26 cellular contexts compared by ENCODE assay signal in the genomic region with DNA sequence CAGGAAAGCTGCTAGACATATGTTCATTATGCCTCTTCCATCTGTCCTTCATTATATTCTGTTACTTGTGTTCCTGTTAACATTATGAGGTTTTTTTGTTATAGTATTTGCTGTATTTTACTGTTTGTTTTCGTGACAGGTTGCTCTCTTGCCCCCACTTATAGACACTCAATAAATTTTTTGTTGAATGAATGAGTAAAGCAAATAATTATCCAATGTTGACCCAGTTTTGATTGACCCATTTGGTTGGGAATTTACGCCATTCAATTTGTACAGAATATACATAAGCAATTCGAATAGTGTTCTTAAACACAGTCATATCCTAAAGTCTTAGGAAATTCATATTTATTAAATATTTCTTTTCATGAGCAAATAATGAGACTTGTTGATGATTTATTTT. TPM values are rescaled to one million over a fixed set of nuclear protein-coding genes. Genes with fewer than 3 reads are reported as not detected.
A peak's percentile ranks its signal among the peaks of the same experiment; 100 is the strongest.
DNase-seq lines count a peak whose midpoint lies in the region; ATAC-seq and TF ChIP-seq lines count a peak whose summit lies in the region.
"Had no signal": no experiment of that assay in that cellular context is flagged by ENCODE, and none has a peak within 500 bp of the region (broad histone marks: within the 10 kb centered on the region; RNA-seq: fewer than 3 reads in every experiment).

No MANE protein-coding gene starts in this region.

- H3K27ac Mint-ChIP-seq in activated T-helper 17 cell treated with anti-CD3 and anti-CD28 coated beads, Interleukin-2, amount 50 U/mL, for 72 hours, result no peak overlapping the region

- no peak overlapping the region for H2BK5ac ChIP-seq in trophoblast cell (ENCODE audit: low read depth, low read length, poor library complexity)

- H4K20me1 ChIP-seq in Karpas-422 (ENCODE audit: insufficient read depth, low read depth, low read length), result no peaks in the 10 kb centered on the region

- H3K4me1 ChIP-seq in trophoblast cell (ENCODE audit: control insufficient read depth in 1 of 2, insufficient read depth in 2 of 2, low read length in 2 of 2), result peaks cover 14 to 18% of the 10 kb centered on the region in 2 experiments
- no peaks in the 10 kb centered on the region for H3K4me1 ChIP-seq in testis
- H3K4me1 ChIP-seq in Karpas-422 (ENCODE audit: low read length), result no peaks in the 10 kb centered on the region

- H3K27me3 Mint-ChIP-seq in activated T-helper 17 cell treated with anti-CD3 and anti-CD28 coated beads, Interleukin-2, amount 50 U/mL, for 72 hours, result no peaks in the 10 kb centered on the region
- H3K27me3 Mint-ChIP-seq: activated CD4-positive, alpha-beta T cell treated with anti-CD3 and anti-CD28 coated beads for 36 hours; activated naive CD8-positive, alpha-beta T cell had no signal

- H3K4me1 Mint-ChIP-seq in activated T-helper 17 cell treated with anti-CD3 and anti-CD28 coated beads, Interleukin-2, amount 50 U/mL, for 72 hours, result peaks cover 57% of the 10 kb centered on the region

- H3K18ac ChIP-seq in trophoblast cell (ENCODE audit: low read length), result no peak overlapping the region

- H3K36me3 ChIP-seq in trophoblast cell (ENCODE audit: control insufficient read depth in 1 of 2, insufficient read depth in 2 of 2, low read length in 2 of 2) (no peaks in the 10 kb centered on the region), testis (ENCODE audit: low read depth, missing control alignments) (no peaks in the 10 kb centered on the region), Karpas-422 (ENCODE audit: insufficient read depth, low read length) (no peaks in the 10 kb centered on the region)
- H3K36me3 ChIP-seq: esophagus squamous epithelium had no signal

- H3K27me3 ChIP-seq in trophoblast cell (ENCODE audit: insufficient read depth, low read length), result no peaks in the 10 kb centered on the region
- no peaks in the 10 kb centered on the region for H3K27me3 ChIP-seq in testis
- H3K27me3 ChIP-seq in Karpas-422 (ENCODE audit: low read length), result no peaks in the 10 kb centered on the region
- H3K27me3 ChIP-seq: esophagus squamous epithelium, MG63 had no signal

- peak overlapping the region; percentile 72 for H3K4ac ChIP-seq in trophoblast cell (ENCODE audit: low read depth, low read length)

- H2BK120ac ChIP-seq in trophoblast cell (ENCODE audit: insufficient read depth, low read length, poor library complexity), result no peak overlapping the region

- H3K4me3 ChIP-seq in trophoblast cell (ENCODE audit: low read depth, low read length) (no peak overlapping the region), testis (no peak overlapping the region), Karpas-422 (ENCODE audit: low read length) (no peak overlapping the region)
- H3K4me3 ChIP-seq: A549, esophagus squamous epithelium, GM12878, MG63 had no signal

- H3K27ac ChIP-seq in trophoblast cell (ENCODE audit: low read depth, low read length), result no peak overlapping the region
- H3K27ac ChIP-seq in testis, result no peak overlapping the region
- no peak overlapping the region for H3K27ac ChIP-seq in Karpas-422 (ENCODE audit: low read length)
- H3K27ac ChIP-seq: A549, esophagus squamous epithelium, parathyroid adenoma, VCaP had no signal

- peak overlapping the region; percentile 36 for H3K4me3 Mint-ChIP-seq in activated T-helper 17 cell treated with anti-CD3 and anti-CD28 coated beads, Interleukin-2, amount 50 U/mL, for 72 hours
- H3K4me3 Mint-ChIP-seq: activated CD4-positive, alpha-beta T cell treated with anti-CD3 and anti-CD28 coated beads for 36 hours; activated naive CD8-positive, alpha-beta T cell; neural crest cell had no signal

- H3K9me3 Mint-ChIP-seq in activated T-helper 17 cell treated with anti-CD3 and anti-CD28 coated beads, Interleukin-2, amount 50 U/mL, for 72 hours, result no peaks in the 10 kb centered on the region
- H3K9me3 Mint-ChIP-seq: neural crest cell had no signal

- intact Hi-C loops in testis (cut with DNase I; ENCODE audit: low total_unique reads), result no loop called here

- H2AK5ac ChIP-seq in trophoblast cell (ENCODE audit: low read length), result no peak overlapping the region

- no peak overlapping the region for H3K9ac ChIP-seq in trophoblast cell (ENCODE audit: low read length)
- no peak overlapping the region for H3K9ac ChIP-seq in Karpas-422 (ENCODE audit: low read length)
- H3K9ac ChIP-seq: parathyroid adenoma had no signal

- no peak overlapping the region for H3K23ac ChIP-seq in trophoblast cell (ENCODE audit: low read length)

- no peak overlapping the region for H4K8ac ChIP-seq in trophoblast cell (ENCODE audit: low read depth, low read length)

- no peak for ATAC-seq in activated T-helper 17 cell treated with anti-CD3 and anti-CD28 coated beads, Interleukin-2, amount 50 U/mL, for 72 hours (replicated peaks)
- ATAC-seq: A549; activated CD4-positive, alpha-beta T cell treated with anti-CD3 and anti-CD28 coated beads for 36 hours; GM12878 had no signal

- H3K79me1 ChIP-seq in trophoblast cell (ENCODE audit: low read length), result peaks cover 6% of the 10 kb centered on the region

- H3K9me3 ChIP-seq in trophoblast cell (ENCODE audit: insufficient read depth, low read depth, low read length), result no peaks in the 10 kb centered on the region
- no peaks in the 10 kb centered on the region for H3K9me3 ChIP-seq in testis
- no peaks in the 10 kb centered on the region for H3K9me3 ChIP-seq in Karpas-422 (ENCODE audit: low read length)
- H3K9me3 ChIP-seq: A549, esophagus squamous epithelium, MG63 had no signal

- no peak for TF ChIP-seq POLR2A in testis (IDR thresholded peaks at IDR 0.05)

- H3K36me3 Mint-ChIP-seq in activated T-helper 17 cell treated with anti-CD3 and anti-CD28 coated beads, Interleukin-2, amount 50 U/mL, for 72 hours (ENCODE audit: low read depth), result peaks cover 58% of the 10 kb centered on the region

- no peaks in the 10 kb centered on the region for H3K9me2 ChIP-seq in Karpas-422 (replicated peaks; ENCODE audit: insufficient read depth, low read length)

- DNase-seq in NCI-H2196 treated with DMSO at 0.1 percent for 48 hours (lab: John Stamatoyannopoulos, UW; ENCODE audit: unreplicated experiment) (peak; percentile 37), NCI-H2196 (lab: John Stamatoyannopoulos, UW; ENCODE audit: unreplicated experiment) (no peak), NCI-H146 (lab: John Stamatoyannopoulos, UW) (peak; percentile 66), trophoblast cell (no peak), testis (no peak), Karpas-422 (no peak), NCI-H345 (lab: John Stamatoyannopoulos, UW) (no peak)
- DNase-seq: activated CD4-positive, alpha-beta T cell treated with anti-CD3 and anti-CD28 coated beads for 36 hours; activated effector memory CD4-positive, alpha-beta T cell treated with Interleukin-2 at 50 U/mL for 16 hours; esophagus squamous epithelium; foreskin melanocyte; GOT3; KBM-7; MG63; NCI-H526 treated with DMSO at 0.1 percent for 48 hours; retina; stimulated activated naive CD4-positive, alpha-beta T cell; SW 1271; T1000 had no signal

- H3K79me2 ChIP-seq in trophoblast cell (ENCODE audit: control insufficient read depth, insufficient read depth, low read length, poor library complexity), result peaks cover 9% of the 10 kb centered on the region
- H3K79me2 ChIP-seq in Karpas-422 (ENCODE audit: low read length), result no peaks in the 10 kb centered on the region

- no peak overlapping the region for H4K12ac ChIP-seq in trophoblast cell (ENCODE audit: low read depth, low read length)

- no peak for TF ChIP-seq CTCF in testis (IDR thresholded peaks at IDR 0.05)

- no peak overlapping the region for H3K4me2 ChIP-seq in trophoblast cell (ENCODE audit: low read length)
- H3K4me2 ChIP-seq in Karpas-422 (ENCODE audit: low read depth, low read length, poor library complexity, severe bottlenecking), result no peak overlapping the region
- H3K4me2 ChIP-seq: A549 had no signal

- H2AFZ ChIP-seq in trophoblast cell (ENCODE audit: insufficient read depth, low read length, poor library complexity) (no peak overlapping the region), Karpas-422 (ENCODE audit: low read length) (no peak overlapping the region)
- H2AFZ ChIP-seq: parathyroid adenoma had no signal

- no peak overlapping the region for H4K91ac ChIP-seq in trophoblast cell (ENCODE audit: low read depth, low read length)

- H3K14ac ChIP-seq in trophoblast cell (ENCODE audit: low read length), result no peak overlapping the region

- WGBS in trophoblast cell (ENCODE audit: extremely low coverage, insufficient coverage, insufficient read length), result no CpG with 5 or more reads among the region's 3 CpGs
- WGBS in testis, 2 donors, result 95 to 99% methylated on average over 3 of the region's 3 CpGs

- H2BK12ac ChIP-seq in trophoblast cell (ENCODE audit: low read length), result no peak overlapping the region

RNA-seq across cellular contexts. Expression of a gene that starts 11.8 kb away (rescaled TPM):
- total RNA-seq in activated T-helper 17 cell treated with anti-CD3 and anti-CD28 coated beads, Interleukin-2, amount 50 U/mL, for 72 hours, result 100 to 1,000 TPM in 1 of 2 donors, 10 to 100 TPM in 1; 47.5 to 107 TPM
- 148 and 154 TPM in 2 replicates for polyA plus RNA-seq in trophoblast cell (2013)
- 100 to 1,000 TPM in 1 of 2 donors, 10 to 100 TPM in 1; 65.4 to 148 TPM for total RNA-seq in testis
- 146 TPM for polyA plus RNA-seq in testis (ENCODE audit: insufficient read depth, low read depth, low replicate concordance)
- 3.5 and 12.4 TPM in 2 replicates for total RNA-seq in Karpas-422 (2014; rRNA removed; shearing (Covaris generic); ENCODE audit: low replicate concordance)

Comparison
In these comparisons a context has a peak if more than half of its experiments do, and no peak if none do; other contexts are left out.
1. DNase-seq: peak in NCI-H2196 treated with DMSO at 0.1 percent for 48 hours (single experiment) and NCI-H146 (single experiment); none in NCI-H2196 (single experiment), trophoblast cell (0 of 2), testis (single experiment), Karpas-422 (single experiment) and NCI-H345 (single experiment).